ENCODE assay signal across 1 cellular context in the genomic region with DNA sequence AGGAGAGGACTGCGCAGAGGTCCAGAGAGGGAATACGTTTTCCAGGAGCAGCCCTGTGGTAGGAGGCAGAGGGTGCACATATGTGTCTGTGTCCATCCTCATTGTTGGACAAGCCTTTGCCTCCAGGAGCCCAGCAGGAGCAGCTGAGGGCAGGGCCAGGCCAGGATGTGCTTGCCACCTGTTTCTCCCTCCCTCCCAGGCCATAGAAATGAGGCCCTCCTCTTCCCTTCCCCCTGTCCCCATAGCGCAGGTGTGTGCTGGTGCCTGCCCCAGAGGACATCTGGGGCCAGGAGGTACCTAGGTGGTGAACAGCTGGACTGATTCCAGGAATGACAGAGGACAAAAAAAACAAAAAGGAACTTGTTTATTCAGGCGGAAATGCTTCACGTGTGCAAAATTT.
TF ChIP-seq lines count a peak whose summit lies in the region.

No MANE protein-coding gene starts in this region.

TF ChIP-seq in WTC11, 78 proteins besides CTCF, POLR2A, EP300 and RAD21 (continued from another document):
- TF ChIP-seq, protein P1, sequence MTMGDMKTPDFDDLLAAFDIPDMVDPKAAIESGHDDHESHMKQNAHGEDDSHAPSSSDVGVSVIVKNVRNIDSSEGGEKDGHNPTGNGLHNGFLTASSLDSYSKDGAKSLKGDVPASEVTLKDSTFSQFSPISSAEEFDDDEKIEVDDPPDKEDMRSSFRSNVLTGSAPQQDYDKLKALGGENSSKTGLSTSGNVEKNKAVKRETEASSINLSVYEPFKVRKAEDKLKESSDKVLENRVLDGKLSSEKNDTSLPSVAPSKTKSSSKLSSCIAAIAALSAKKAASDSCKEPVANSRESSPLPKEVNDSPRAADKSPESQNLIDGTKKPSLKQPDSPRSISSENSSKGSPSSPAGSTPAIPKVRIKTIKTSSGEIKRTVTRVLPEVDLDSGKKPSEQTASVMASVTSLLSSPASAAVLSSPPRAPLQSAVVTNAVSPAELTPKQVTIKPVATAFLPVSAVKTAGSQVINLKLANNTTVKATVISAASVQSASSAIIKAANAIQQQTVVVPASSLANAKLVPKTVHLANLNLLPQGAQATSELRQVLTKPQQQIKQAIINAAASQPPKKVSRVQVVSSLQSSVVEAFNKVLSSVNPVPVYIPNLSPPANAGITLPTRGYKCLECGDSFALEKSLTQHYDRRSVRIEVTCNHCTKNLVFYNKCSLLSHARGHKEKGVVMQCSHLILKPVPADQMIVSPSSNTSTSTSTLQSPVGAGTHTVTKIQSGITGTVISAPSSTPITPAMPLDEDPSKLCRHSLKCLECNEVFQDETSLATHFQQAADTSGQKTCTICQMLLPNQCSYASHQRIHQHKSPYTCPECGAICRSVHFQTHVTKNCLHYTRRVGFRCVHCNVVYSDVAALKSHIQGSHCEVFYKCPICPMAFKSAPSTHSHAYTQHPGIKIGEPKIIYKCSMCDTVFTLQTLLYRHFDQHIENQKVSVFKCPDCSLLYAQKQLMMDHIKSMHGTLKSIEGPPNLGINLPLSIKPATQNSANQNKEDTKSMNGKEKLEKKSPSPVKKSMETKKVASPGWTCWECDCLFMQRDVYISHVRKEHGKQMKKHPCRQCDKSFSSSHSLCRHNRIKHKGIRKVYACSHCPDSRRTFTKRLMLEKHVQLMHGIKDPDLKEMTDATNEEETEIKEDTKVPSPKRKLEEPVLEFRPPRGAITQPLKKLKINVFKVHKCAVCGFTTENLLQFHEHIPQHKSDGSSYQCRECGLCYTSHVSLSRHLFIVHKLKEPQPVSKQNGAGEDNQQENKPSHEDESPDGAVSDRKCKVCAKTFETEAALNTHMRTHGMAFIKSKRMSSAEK (CRISPR knock-in tag; IDR thresholded peaks at IDR 0.05; ENCODE audit: borderline replicate concordance), result no peak
- TF ChIP-seq ESRRA (CRISPR knock-in tag; IDR thresholded peaks at IDR 0.05; ENCODE audit: borderline replicate concordance), result no peak
- no peak for TF ChIP-seq SOX15 (CRISPR knock-in tag; IDR thresholded peaks at IDR 0.05)
